In the genomic region with DNA sequence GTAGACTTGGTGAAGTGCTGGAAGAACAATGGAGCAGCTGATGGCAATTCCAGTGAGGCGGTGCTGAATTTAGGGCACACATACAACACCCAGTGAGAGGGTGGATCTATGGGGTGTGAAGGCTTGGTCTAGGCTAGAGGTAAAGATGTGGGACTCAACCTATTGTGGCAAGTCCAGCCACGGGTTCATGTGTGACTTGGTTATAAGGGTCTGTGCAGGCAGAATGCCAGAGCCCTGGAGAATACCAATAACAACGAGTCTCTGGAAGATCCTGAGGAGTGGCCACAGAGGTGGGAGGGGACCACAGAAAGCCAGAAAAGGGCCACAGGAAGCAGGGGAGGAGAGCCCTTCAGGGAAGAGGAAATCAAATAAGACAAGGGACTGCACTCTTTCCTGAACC, we compare ENCODE assay signal across 1 cellular context.
TF ChIP-seq lines count a peak whose summit lies in the region.

No MANE protein-coding gene starts in this region.

TF ChIP-seq in HepG2, 621 proteins besides CTCF, POLR2A, EP300 and RAD21 (continued from another document):
- TF ChIP-seq, protein P1, sequence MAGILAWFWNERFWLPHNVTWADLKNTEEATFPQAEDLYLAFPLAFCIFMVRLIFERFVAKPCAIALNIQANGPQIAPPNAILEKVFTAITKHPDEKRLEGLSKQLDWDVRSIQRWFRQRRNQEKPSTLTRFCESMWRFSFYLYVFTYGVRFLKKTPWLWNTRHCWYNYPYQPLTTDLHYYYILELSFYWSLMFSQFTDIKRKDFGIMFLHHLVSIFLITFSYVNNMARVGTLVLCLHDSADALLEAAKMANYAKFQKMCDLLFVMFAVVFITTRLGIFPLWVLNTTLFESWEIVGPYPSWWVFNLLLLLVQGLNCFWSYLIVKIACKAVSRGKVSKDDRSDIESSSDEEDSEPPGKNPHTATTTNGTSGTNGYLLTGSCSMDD (CRISPR knock-in tag; IDR thresholded peaks at IDR 0.05) = no peak
- TF ChIP-seq MTA3 (CRISPR knock-in tag; IDR thresholded peaks at IDR 0.05) = no peak
- TF ChIP-seq ZNF747 (CRISPR knock-in tag; IDR thresholded peaks at IDR 0.05; ENCODE audit: borderline replicate concordance) = no peak
- no peak for TF ChIP-seq ZNF431 (CRISPR knock-in tag; IDR thresholded peaks at IDR 0.05; ENCODE audit: borderline replicate concordance, low read depth)
- TF ChIP-seq ZNF619 (CRISPR knock-in tag; IDR thresholded peaks at IDR 0.05) = no peak
- no peak for TF ChIP-seq JDP2 (CRISPR knock-in tag; IDR thresholded peaks at IDR 0.05; ENCODE audit: borderline replicate concordance)
- TF ChIP-seq ZNF614 (CRISPR knock-in tag; IDR thresholded peaks at IDR 0.05; ENCODE audit: borderline replicate concordance) = no peak
- no peak for TF ChIP-seq GATAD1 (CRISPR knock-in tag; IDR thresholded peaks at IDR 0.05)
- no peak for TF ChIP-seq KLF12 (CRISPR knock-in tag; IDR thresholded peaks at IDR 0.05; ENCODE audit: borderline replicate concordance)
- no peak for TF ChIP-seq ZNF749 (CRISPR knock-in tag; IDR thresholded peaks at IDR 0.05; ENCODE audit: borderline replicate concordance)
- TF ChIP-seq AKAP8 (CRISPR knock-in tag; IDR thresholded peaks at IDR 0.05) = no peak
- TF ChIP-seq ZNF180 (CRISPR knock-in tag; IDR thresholded peaks at IDR 0.05; ENCODE audit: borderline replicate concordance, low read depth) = no peak
- TF ChIP-seq ZNF136 (CRISPR knock-in tag; IDR thresholded peaks at IDR 0.05; ENCODE audit: low read depth) = no peak
